Comparison of ENCODE assay signal across 16 cellular contexts in the genomic region with DNA sequence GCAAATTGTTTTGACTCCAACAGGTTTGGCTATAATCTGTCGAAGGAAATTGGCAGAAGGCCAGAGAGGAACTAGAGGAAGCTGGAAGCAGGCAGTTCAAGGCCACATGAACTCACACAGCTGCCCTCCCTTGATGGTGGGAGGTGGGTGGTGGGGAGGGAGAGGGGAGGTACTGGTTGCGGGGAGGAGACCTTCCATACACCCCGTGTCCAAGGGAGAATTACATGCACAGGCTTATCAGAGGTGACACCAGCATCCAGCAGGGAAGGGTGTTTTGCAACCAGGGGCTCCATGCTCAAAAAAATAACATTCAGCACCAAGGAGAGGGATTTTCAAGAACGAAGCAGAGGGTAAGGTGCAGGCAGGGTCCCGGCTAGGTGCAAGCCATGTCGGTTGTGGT. TPM values are rescaled to one million over a fixed set of nuclear protein-coding genes. Genes with fewer than 3 reads are reported as not detected.
DNase-seq lines count a peak whose midpoint lies in the region; ATAC-seq and TF ChIP-seq lines count a peak whose summit lies in the region.
"Had no signal": no experiment of that assay in that cellular context is flagged by ENCODE, and none has a peak within 500 bp of the region (broad histone marks: within the 10 kb centered on the region; RNA-seq: fewer than 3 reads in every experiment).

No MANE protein-coding gene starts in this region.

- H3K4me3 ChIP-seq in DND-41 (ENCODE audit: low read depth in 1 of 2, low read length in 2 of 2): no peak overlapping the region
- no peak overlapping the region for H3K4me3 ChIP-seq in IMR-90 (ENCODE audit: insufficient read depth, low read depth, low read length)
- H3K4me3 ChIP-seq in fibroblast of villous mesenchyme (ENCODE audit: low read depth, low read length): no peak overlapping the region
- H3K4me3 ChIP-seq in brain microvascular endothelial cell (ENCODE audit: low read depth, low read length): no peak overlapping the region
- H3K4me3 ChIP-seq: left ventricle myocardium inferior, SK-N-MC, suprapubic skin had no signal

- no peak overlapping the region for H3K4me2 ChIP-seq in DND-41 (ENCODE audit: insufficient read depth, low read length)
- H3K4me2 ChIP-seq in IMR-90 (ENCODE audit: low read depth, low read length): no peak overlapping the region

- no peak overlapping the region for H4K5ac ChIP-seq in IMR-90 (ENCODE audit: low read depth, low read length)

- no peak overlapping the region for H2BK5ac ChIP-seq in IMR-90 (ENCODE audit: low read depth, low read length, poor library complexity, severe bottlenecking)

- ATAC-seq in DND-41 (ENCODE audit: insufficient read depth, low read depth) (peak; percentile 61; the same call in 1 of the 3 replicates), IMR-90 (ENCODE audit: low read depth) (no peak), GM19452 (IDR thresholded peaks at IDR 0.05; ENCODE audit: unreplicated experiment) (no peak), GM21381 (IDR thresholded peaks at IDR 0.05; ENCODE audit: unreplicated experiment) (no peak)
- ATAC-seq: activated CD4-positive, alpha-beta T cell treated with anti-CD3 and anti-CD28 coated beads for 36 hours had no signal

- POLR2A ChIA-PET in IMR-90 (lab: Charles Lee; ENCODE audit: unreplicated experiment): no interaction called here

- no TSS peak for BruUV-seq in IMR-90 (replicated peaks; lab: Mats Ljungman, UMichigan)

- no peak overlapping the region for H2AK9ac ChIP-seq in IMR-90 (replicated peaks; ENCODE audit: low read depth, low read length, poor library complexity)

- no peak overlapping the region for H4K91ac ChIP-seq in IMR-90 (ENCODE audit: insufficient read depth, low read depth, low read length)

- H3K18ac ChIP-seq in IMR-90 (ENCODE audit: low read depth, low read length): no peak overlapping the region

- no peak overlapping the region for H3K23ac ChIP-seq in IMR-90 (ENCODE audit: low read depth, low read length)

- H3K4me1 ChIP-seq in DND-41 (ENCODE audit: insufficient read depth, low read length): no peaks in the 10 kb centered on the region
- H3K4me1 ChIP-seq in IMR-90 (ENCODE audit: control insufficient read depth, insufficient read depth, low read length): peaks cover 2% of the 10 kb centered on the region; the same call in 1 of the 2 replicates

- H3K36me3 ChIP-seq in DND-41 (ENCODE audit: insufficient read depth, low read length) (no peaks in the 10 kb centered on the region), IMR-90 (ENCODE audit: control insufficient read depth, insufficient read depth, low read length) (no peaks in the 10 kb centered on the region), brain microvascular endothelial cell (replicated peaks) (no peaks in the 10 kb centered on the region)
- H3K36me3 ChIP-seq: left ventricle myocardium inferior, suprapubic skin had no signal

- H4K20me1 ChIP-seq in DND-41 (ENCODE audit: insufficient read depth, low read length) (no peaks in the 10 kb centered on the region; the same call in 1 of the 2 replicates), IMR-90 (ENCODE audit: insufficient read depth, low read length) (no peaks in the 10 kb centered on the region)

- no peak overlapping the region for H2BK15ac ChIP-seq in IMR-90 (ENCODE audit: low read depth, low read length)

- in situ Hi-C loops in IMR-90 (cut with MboI; ENCODE audit: low sequenced_read_pairs): no loop called here
- in situ Hi-C loops in brain microvascular endothelial cell (cut with HindIII; ENCODE audit: low pct_ligation_motif_present, low sequenced_read_pairs): no loop called here

- no peak overlapping the region for H3K4ac ChIP-seq in IMR-90 (ENCODE audit: low read depth, low read length)

- no peak overlapping the region for H4K8ac ChIP-seq in IMR-90 (ENCODE audit: low read depth in 2 of 2, low read length in 2 of 2)

- H3K27me3 ChIP-seq in DND-41 (ENCODE audit: insufficient read depth, low read length, poor library complexity) (peaks cover 13% of the 10 kb centered on the region), IMR-90 (ENCODE audit: control insufficient read depth, insufficient read depth, low read length) (peaks cover 18% of the 10 kb centered on the region), brain microvascular endothelial cell (replicated peaks) (no peaks in the 10 kb centered on the region)

- no peak for TF ChIP-seq POLR2A in IMR-90 (IDR thresholded peaks at IDR 0.05; ENCODE audit: low read depth, low read length)

- dilution Hi-C loops in IMR-90 (cut with HindIII; ENCODE audit: low sequenced_read_pairs, unreplicated experiment): no loop called here

- no peak overlapping the region for H2BK120ac ChIP-seq in IMR-90 (ENCODE audit: low read depth, low read length)

- H3K9me1 ChIP-seq in IMR-90 (ENCODE audit: insufficient read depth, low read length): no peaks in the 10 kb centered on the region; the same call in 1 of the 2 replicates

- H3K27ac ChIP-seq in DND-41 (ENCODE audit: low read length) (no peak overlapping the region), IMR-90 (ENCODE audit: insufficient read depth, low read length) (no peak overlapping the region), brain microvascular endothelial cell (no peak overlapping the region)
- H3K27ac ChIP-seq: left ventricle myocardium inferior, SK-N-MC, suprapubic skin had no signal

- H3K79me2 ChIP-seq in DND-41 (ENCODE audit: insufficient read depth, low read length): no peaks in the 10 kb centered on the region

- intact Hi-C loops in IMR-90 (cut with micrococcal nuclease): no loop called here

- no peaks in the 10 kb centered on the region for H3K9me3 ChIP-seq in DND-41 (ENCODE audit: insufficient read depth, low read length, severe bottlenecking)
- no peaks in the 10 kb centered on the region for H3K9me3 ChIP-seq in IMR-90 (ENCODE audit: control insufficient read depth, insufficient read depth, low read length)
- H3K9me3 ChIP-seq: left ventricle myocardium inferior, suprapubic skin had no signal

- DNase-seq in DND-41 (peak; percentile 15), IMR-90 (peak; percentile 11), OCI-M1 (lab: John Stamatoyannopoulos, UW) (peak; percentile 54), fibroblast of villous mesenchyme (ENCODE audit: low read depth) (peak; percentile 24), brain microvascular endothelial cell (no peak)
- DNase-seq in activated CD4-positive, alpha-beta T cell treated with anti-CD3 and anti-CD28 coated beads for 48 hours: no peak
- DNase-seq: activated CD4-positive, alpha-beta T cell treated with anti-CD3 and anti-CD28 coated beads for 36 hours; CD4-positive, alpha-beta memory T cell; left ventricle myocardium inferior; NCI-H774 had no signal

- TF ChIP-seq RAD21 in IMR-90 (IDR thresholded peaks at IDR 0.05; ENCODE audit: low read length): no peak

- no peak overlapping the region for H3K56ac ChIP-seq in IMR-90 (ENCODE audit: extremely low read depth, insufficient read depth, low read length)

- H3K9ac ChIP-seq in DND-41 (ENCODE audit: low read depth, low read length) (no peak overlapping the region), IMR-90 (ENCODE audit: low read depth, low read length) (no peak overlapping the region)

- no peak overlapping the region for H2AK5ac ChIP-seq in IMR-90 (ENCODE audit: low read depth, low read length)

- H2BK20ac ChIP-seq in IMR-90 (ENCODE audit: low read depth, low read length): no peak overlapping the region

- CTCF ChIA-PET in IMR-90 (lab: Yijun Ruan, JAX): interaction anchor here (0.5 kb wide), 1 partner anchor 573 kb away, joined by 3 read pairs; no protein-coding TSS in a partner anchor

- no CpG with 5 or more reads among the region's 6 CpGs for WGBS in IMR-90 (ENCODE audit: extremely low coverage in 2 of 2, insufficient read length in 1 of 2), 2 experiments

- TF ChIP-seq CTCF in DND-41 (IDR thresholded peaks at IDR 0.05; ENCODE audit: borderline replicate concordance, extremely low read depth, low read length, poor library complexity, severe bottlenecking) (no peak), IMR-90 (conservative IDR thresholded peaks at IDR 0.05; ENCODE audit: low read depth, low read length) (no peak), fibroblast of villous mesenchyme (IDR thresholded peaks at IDR 0.05; ENCODE audit: insufficient read depth, low read depth, low read length) (no peak), brain microvascular endothelial cell (IDR thresholded peaks at IDR 0.05; ENCODE audit: low read depth, low read length, missing control alignments) (no peak)

- no peak overlapping the region for H2AFZ ChIP-seq in DND-41 (ENCODE audit: low read depth, low read length)
- no peak overlapping the region for H2AFZ ChIP-seq in IMR-90 (replicated peaks; ENCODE audit: low read length, poor library complexity)

- no peak overlapping the region for H3K14ac ChIP-seq in IMR-90 (replicated peaks; ENCODE audit: low read depth, low read length)

- H3K79me1 ChIP-seq in IMR-90 (ENCODE audit: low read depth in 1 of 2, low read length in 2 of 2): no peaks in the 10 kb centered on the region

TF ChIP-seq in IMR-90, 13 proteins besides CTCF, POLR2A, EP300 and RAD21:
- no peak for TF ChIP-seq NFE2L2 (IDR thresholded peaks at IDR 0.05; ENCODE audit: low read depth, low read length)
- 0 out of 2 replicates have a peak, but pooled peaks have one; percentile 21 for TF ChIP-seq CEBPB (IDR thresholded peaks at IDR 0.05; ENCODE audit: low read depth, low read length)
- no peak for TF ChIP-seq MAFK (IDR thresholded peaks at IDR 0.05; ENCODE audit: low read depth, low read length)
- TF ChIP-seq, protein P1, sequence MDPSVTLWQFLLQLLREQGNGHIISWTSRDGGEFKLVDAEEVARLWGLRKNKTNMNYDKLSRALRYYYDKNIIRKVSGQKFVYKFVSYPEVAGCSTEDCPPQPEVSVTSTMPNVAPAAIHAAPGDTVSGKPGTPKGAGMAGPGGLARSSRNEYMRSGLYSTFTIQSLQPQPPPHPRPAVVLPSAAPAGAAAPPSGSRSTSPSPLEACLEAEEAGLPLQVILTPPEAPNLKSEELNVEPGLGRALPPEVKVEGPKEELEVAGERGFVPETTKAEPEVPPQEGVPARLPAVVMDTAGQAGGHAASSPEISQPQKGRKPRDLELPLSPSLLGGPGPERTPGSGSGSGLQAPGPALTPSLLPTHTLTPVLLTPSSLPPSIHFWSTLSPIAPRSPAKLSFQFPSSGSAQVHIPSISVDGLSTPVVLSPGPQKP (IDR thresholded peaks at IDR 0.05; ENCODE audit: borderline replicate concordance, low read depth, low read length): no peak
- TF ChIP-seq CHD1 (IDR thresholded peaks at IDR 0.05; ENCODE audit: low read depth, low read length): no peak

RNA-seq across cellular contexts. Expression of a gene that starts 9.1 kb away (rescaled TPM):
- total RNA-seq in IMR-90 (2012; rRNA removed) (not detected in 2 replicates), fibroblast of villous mesenchyme (not detected in 2 replicates)
- not detected in 2 replicates for polyA plus RNA-seq in IMR-90 (2012; rRNA removed)
- polyA plus RNA-seq in IMR-90 (2012; cell fraction: cytosol; rRNA removed): not detected in 2 replicates
- not detected in 2 replicates for polyA plus RNA-seq in IMR-90 (2012; cell fraction: nucleus; rRNA removed; ENCODE audit: low replicate concordance)
- total RNA-seq: activated CD4-positive, alpha-beta T cell treated with anti-CD3 and anti-CD28 coated beads for 36 hours; astrocyte; CD4-positive, alpha-beta memory T cell; left ventricle myocardium inferior; neural crest cell; suprapubic skin had no signal

RNA-seq across cellular contexts. Expression of a gene that starts 44.5 kb away (rescaled TPM):
- total RNA-seq in IMR-90 (2012; rRNA removed) (62.8 and 63.3 TPM in 2 replicates), fibroblast of villous mesenchyme (140 and 235 TPM in 2 replicates)
- polyA plus RNA-seq in IMR-90 (2012; rRNA removed): 93.3 and 97.9 TPM in 2 replicates
- polyA plus RNA-seq in IMR-90 (2012; cell fraction: cytosol; rRNA removed): 76.6 and 206 TPM in 2 replicates
- 59.6 and 68.5 TPM in 2 replicates for polyA plus RNA-seq in IMR-90 (2012; cell fraction: nucleus; rRNA removed; ENCODE audit: low replicate concordance)

Comparison
In these comparisons a context has a peak if more than half of its experiments do, and no peak if none do; other contexts are left out.
1. DNase-seq: peak in DND-41 (single experiment), IMR-90 (single experiment), OCI-M1 (single experiment) and fibroblast of villous mesenchyme (single experiment); none in activated CD4-positive, alpha-beta T cell treated with anti-CD3 and anti-CD28 coated beads for 48 hours (single experiment) and brain microvascular endothelial cell (single experiment).